In the genomic region with DNA sequence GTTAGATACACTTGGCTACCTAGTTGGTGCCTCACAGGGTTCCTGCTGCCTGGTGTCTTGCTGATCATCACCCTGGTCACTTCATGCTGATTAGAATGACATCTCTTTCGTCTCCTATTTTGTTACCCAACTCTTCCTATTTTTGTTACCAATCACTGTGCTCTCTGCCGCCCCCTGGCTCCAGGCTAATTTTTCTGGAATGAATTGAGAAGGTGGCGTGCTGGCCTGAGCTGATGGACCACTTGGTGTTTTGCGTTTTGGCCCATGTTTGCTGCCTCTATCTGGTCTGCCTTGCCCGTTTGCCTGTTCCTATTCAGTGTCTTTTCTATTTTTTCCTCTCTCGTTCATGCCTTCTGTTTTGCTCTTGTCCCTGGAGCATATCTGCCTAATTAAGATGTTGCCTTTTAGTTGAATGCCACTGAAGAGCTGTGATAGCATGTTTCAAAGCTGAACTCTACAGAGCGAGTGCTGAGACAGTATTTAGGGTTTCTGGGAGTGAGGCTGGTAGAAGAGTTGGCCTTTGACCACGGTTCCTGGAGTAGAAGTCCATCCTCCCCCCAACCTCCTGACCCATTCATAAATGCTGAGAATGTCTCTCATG, we compare ENCODE assay signal across 8 cellular contexts. TPM values are rescaled to one million over a fixed set of nuclear protein-coding genes. Genes with fewer than 3 reads are reported as not detected.
DNase-seq lines count a peak whose midpoint lies in the region; ATAC-seq, FAIRE-seq and TF ChIP-seq lines count a peak whose summit lies in the region.

No MANE protein-coding gene starts in this region.

- FAIRE-seq in GM12892 (lab: Jason Lieb, UNC), result peak; percentile 65

- H3K9me3 Mint-ChIP-seq in chondrocyte (ENCODE audit: low read depth) (no peaks in the 10 kb centered on the region), mesothelial cell of epicardium (no peaks in the 10 kb centered on the region)

- H3K27ac Mint-ChIP-seq in chondrocyte (ENCODE audit: unreplicated experiment), result no peak overlapping the region
- H3K27ac Mint-ChIP-seq in mesothelial cell of epicardium, result no peak overlapping the region

- peak; percentile 44 for DNase-seq in ACHN
- no peak for DNase-seq in GM12892 (ENCODE audit: insufficient read length)
- DNase-seq in T-helper 9 cell, result peak; percentile 44
- DNase-seq in chondrocyte (ENCODE audit: low spot score), result no peak
- DNase-seq in mesothelial cell of epicardium (ENCODE audit: low spot score in 2 of 2, unreplicated experiment in 2 of 2), result peak in 1 of 2 experiments; percentile 75
- no peak for DNase-seq in T1000 (lab: John Stamatoyannopoulos, UW)
- no peak for DNase-seq in NK-92 (lab: John Stamatoyannopoulos, UW; ENCODE audit: unreplicated experiment)

- no peaks in the 10 kb centered on the region for H3K27me3 Mint-ChIP-seq in chondrocyte (ENCODE audit: low read depth)
- H3K27me3 Mint-ChIP-seq in mesothelial cell of epicardium (ENCODE audit: low read depth), result no peaks in the 10 kb centered on the region

- TF ChIP-seq CTCF in chondrocyte (IDR thresholded peaks at IDR 0.05) (peak; percentile 85), mesothelial cell of epicardium (IDR thresholded peaks at IDR 0.05; ENCODE audit: unreplicated experiment) (peak; percentile 79)

- in situ Hi-C loops in ACHN (cut with HindIII; ENCODE audit: low pct_ligation_motif_present, low pct_unique_long_range_greater_than_20kb, low sequenced_read_pairs), result no loop called here

- ATAC-seq in GM18520 (IDR thresholded peaks at IDR 0.05; ENCODE audit: unreplicated experiment), result no peak

- TF ChIP-seq POLR2A in GM12892 (IDR thresholded peaks at IDR 0.05; ENCODE audit: low read depth, low read length), result no peak

- H3K36me3 Mint-ChIP-seq in chondrocyte (ENCODE audit: low read depth) (peaks cover 19% of the 10 kb centered on the region), mesothelial cell of epicardium (peaks cover 25% of the 10 kb centered on the region)

- H3K4me1 Mint-ChIP-seq in chondrocyte (ENCODE audit: low read depth), result peaks cover 18% of the 10 kb centered on the region
- peaks cover 14% of the 10 kb centered on the region for H3K4me1 Mint-ChIP-seq in mesothelial cell of epicardium

- H3K4me3 Mint-ChIP-seq in chondrocyte (ENCODE audit: unreplicated experiment) (no peak overlapping the region), mesothelial cell of epicardium (no peak overlapping the region)

RNA-seq across cellular contexts. Expression of a gene that starts 5.9 kb away (rescaled TPM):
- 330 TPM for polyA plus RNA-seq in GM12892 (2012; ENCODE audit: missing spikeins)
- total RNA-seq in chondrocyte (128 to 541 TPM (median 513 TPM) in 3 replicates), mesothelial cell of epicardium (361 to 378 TPM (median 363 TPM) in 3 replicates)

RNA-seq across cellular contexts. Expression of a gene that starts 12.4 kb away (rescaled TPM):
- 15.2 TPM for polyA plus RNA-seq in GM12892 (2012; ENCODE audit: missing spikeins)
- 22.7 to 24.0 TPM (median 23.0 TPM) in 3 replicates for total RNA-seq in chondrocyte
- total RNA-seq in mesothelial cell of epicardium, result 29.7 to 35.0 TPM (median 31.9 TPM) in 3 replicates

RNA-seq across cellular contexts. Expression of a gene that starts 18.1 kb away (rescaled TPM):
- 46.3 TPM for polyA plus RNA-seq in GM12892 (2012; ENCODE audit: missing spikeins)
- total RNA-seq in chondrocyte (44.1 to 52.3 TPM (median 47.9 TPM) in 3 replicates), mesothelial cell of epicardium (30.6 to 33.0 TPM (median 31.9 TPM) in 3 replicates)

RNA-seq across cellular contexts. Expression of a gene that starts 56.1 kb away (rescaled TPM):
- polyA plus RNA-seq in GM12892 (2012; ENCODE audit: missing spikeins), result not detected
- total RNA-seq in chondrocyte (0.02 to 0.08 TPM (median 0.05 TPM) in 3 replicates), mesothelial cell of epicardium (0.27 to 0.31 TPM (median 0.27 TPM) in 3 replicates)

RNA-seq across cellular contexts. Expression of a gene that starts 57.7 kb away (rescaled TPM):
- polyA plus RNA-seq in GM12892 (2012; ENCODE audit: missing spikeins), result 16.6 TPM
- total RNA-seq in chondrocyte, result 3.6 to 6.4 TPM (median 6.1 TPM) in 3 replicates
- 43.6 to 45.3 TPM (median 45.0 TPM) in 3 replicates for total RNA-seq in mesothelial cell of epicardium

Comparison
In these comparisons a context has a peak if more than half of its experiments do, and no peak if none do; other contexts are left out.
1. DNase-seq: peak in ACHN (single experiment) and T-helper 9 cell (single experiment); none in GM12892 (single experiment), chondrocyte (single experiment), T1000 (single experiment) and NK-92 (single experiment).